ENCODE assay signal across 8 cellular contexts in genomic region chr6:163415620-163416379, GRCh38. TPM values are rescaled to one million over a fixed set of nuclear protein-coding genes. Genes with fewer than 3 reads are reported as not detected.
A peak's percentile ranks its signal among the peaks of the same experiment; 100 is the strongest.
DNase-seq lines count a peak whose midpoint lies in the region; ATAC-seq and TF ChIP-seq lines count a peak whose summit lies in the region.

No MANE protein-coding gene starts in this region.

- H3K36me3 ChIP-seq in ovary: no peaks in the 10 kb centered on the region

- ATAC-seq in GM19324 (IDR thresholded peaks at IDR 0.05; ENCODE audit: low FRiP score, unreplicated experiment) (peak; percentile 2), HG03159 (IDR thresholded peaks at IDR 0.05; ENCODE audit: unreplicated experiment) (no peak)

- H3K27me3 ChIP-seq in ovary: no peaks in the 10 kb centered on the region

- TF ChIP-seq POLR2A in ovary (IDR thresholded peaks at IDR 0.05): no peak

- DNase-seq in AG20443 (ENCODE audit: low spot score): peak; percentile 59
- DNase-seq in NOMO-1 treated with DMSO at 0.1 percent for 48 hours (lab: John Stamatoyannopoulos, UW; ENCODE audit: unreplicated experiment): peak; percentile 78
- peak; percentile 20 for DNase-seq in activated T-helper 9 cell treated with anti-CD3 and anti-CD28 coated beads, Interleukin-2, amount 50 U/mL, for 16 hours (ENCODE audit: low read depth)
- peak in 1 of 2 donors; percentile 73 for DNase-seq in foreskin fibroblast
- DNase-seq in ovary: peak; percentile 31 to 57 (median 49)
- no peak for DNase-seq in G401 (ENCODE audit: low spot score)

- TF ChIP-seq EP300 in ovary (IDR thresholded peaks at IDR 0.05): no peak

- no peak for TF ChIP-seq CTCF in foreskin fibroblast (IDR thresholded peaks at IDR 0.05; ENCODE audit: low read depth, low read length)
- no peak for TF ChIP-seq CTCF in ovary (IDR thresholded peaks at IDR 0.05)

- peak overlapping the region; percentile 62 to 84 for H3K4me3 ChIP-seq in foreskin fibroblast (ENCODE audit: low read depth in 1 of 2, low read length in 2 of 2)
- peak overlapping the region; percentile 69 for H3K4me3 ChIP-seq in ovary

- in situ Hi-C loops in G401 (cut with HindIII; ENCODE audit: low sequenced_read_pairs): no loop called here

- no peaks in the 10 kb centered on the region for H3K9me3 ChIP-seq in ovary

- H3K27ac ChIP-seq in ovary: peak overlapping the region; percentile 97 to 100

- no peaks in the 10 kb centered on the region for H3K4me1 ChIP-seq in ovary (ENCODE audit: insufficient read depth)

- intact Hi-C loops in ovary (cut with DNase I): no loop called here

- 0% methylated on average over 37 to 57 of the region's 57 CpGs for WGBS in ovary, 3 donors

RNA-seq across cellular contexts. Expression of gene QKI, which starts 1.3 kb away (rescaled TPM):
- 100 to 1,000 TPM in 6 of 7 donors, 10 to 100 TPM in 1; 88.1 to 151 (median 123) TPM for total RNA-seq in ovary
- polyA plus RNA-seq in ovary: 10 to 100 TPM; 44.6 to 93.4 TPM
- total RNA-seq in G401 (2014; rRNA removed; shearing (Covaris generic)): 107 and 133 TPM in 2 replicates
